8 cellular contexts compared by ENCODE assay signal in the genomic region with DNA sequence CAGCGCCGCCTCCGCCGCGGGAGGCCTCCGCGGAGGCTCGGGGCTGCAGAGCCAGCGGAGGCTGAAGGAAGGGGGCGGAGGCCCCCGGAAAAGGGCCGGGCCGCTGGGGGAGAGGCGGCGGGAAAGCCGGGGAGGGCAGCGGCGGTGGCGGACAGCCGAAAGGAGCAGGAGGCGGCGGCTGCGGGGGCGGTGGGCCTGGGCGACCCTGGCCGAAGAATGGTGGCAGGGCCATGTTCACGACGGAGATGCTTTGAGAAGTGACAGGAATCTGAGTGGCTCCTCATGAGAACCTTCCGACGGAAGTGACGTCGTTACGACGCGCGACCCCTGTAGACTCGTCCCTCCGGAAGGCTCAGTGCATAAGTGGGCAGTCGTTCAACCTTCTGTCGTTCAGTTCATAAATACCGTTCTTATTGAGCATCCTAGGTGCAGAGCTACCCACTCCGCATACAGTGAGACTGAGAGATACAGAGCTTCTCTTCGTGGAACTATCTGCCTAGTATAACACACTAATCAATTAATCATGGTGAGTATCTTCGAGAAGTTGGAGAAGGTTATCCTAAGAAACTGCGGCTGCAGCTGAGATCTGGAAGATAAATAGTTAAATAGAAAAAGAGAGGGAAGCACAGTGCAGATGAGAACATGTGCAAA.
DNase-seq lines count a peak whose midpoint lies in the region; ATAC-seq and TF ChIP-seq lines count a peak whose summit lies in the region.

A gene with protein sequence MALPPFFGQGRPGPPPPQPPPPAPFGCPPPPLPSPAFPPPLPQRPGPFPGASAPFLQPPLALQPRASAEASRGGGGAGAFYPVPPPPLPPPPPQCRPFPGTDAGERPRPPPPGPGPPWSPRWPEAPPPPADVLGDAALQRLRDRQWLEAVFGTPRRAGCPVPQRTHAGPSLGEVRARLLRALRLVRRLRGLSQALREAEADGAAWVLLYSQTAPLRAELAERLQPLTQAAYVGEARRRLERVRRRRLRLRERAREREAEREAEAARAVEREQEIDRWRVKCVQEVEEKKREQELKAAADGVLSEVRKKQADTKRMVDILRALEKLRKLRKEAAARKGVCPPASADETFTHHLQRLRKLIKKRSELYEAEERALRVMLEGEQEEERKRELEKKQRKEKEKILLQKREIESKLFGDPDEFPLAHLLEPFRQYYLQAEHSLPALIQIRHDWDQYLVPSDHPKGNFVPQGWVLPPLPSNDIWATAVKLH (minus strand): TSS at position 259 of the 651 bp plus-strand sequence. CDS start 27 bp downstream, at position 232.

- in situ Hi-C loops in astrocyte of the cerebellum (cut with HindIII; ENCODE audit: low sequenced_read_pairs), result no loop called here

- H3K4me3 ChIP-seq in astrocyte of the cerebellum (ENCODE audit: low read depth, low read length), result peak within 1 kb of the TSS; percentile 65

- TF ChIP-seq CTCF in astrocyte of the cerebellum (IDR thresholded peaks at IDR 0.05; ENCODE audit: low read depth, low read length, missing control alignments), result no peak

- peak; percentile 78 for DNase-seq in NCI-H2029 (lab: John Stamatoyannopoulos, UW)
- peak; percentile 71 for DNase-seq in T-helper 22 cell (ENCODE audit: low read depth)
- DNase-seq in astrocyte of the cerebellum (ENCODE audit: low read depth), result peak; percentile 79
- peak; percentile 69 to 89 for DNase-seq in hippocampal formation (lab: John Stamatoyannopoulos, UW)
- peak; percentile 89 for DNase-seq in retina
- DNase-seq in GOT3 (lab: John Stamatoyannopoulos, UW), result no peak

- ATAC-seq in GM18499 (IDR thresholded peaks at IDR 0.05; ENCODE audit: insufficient read depth, unreplicated experiment) (peak; percentile 89), HG02970 (IDR thresholded peaks at IDR 0.05; ENCODE audit: low FRiP score, unreplicated experiment) (peak; percentile 79)
